ENCODE assay signal across 6 cellular contexts in genomic region chr22:20131856-20132685, GRCh38. TPM values are rescaled to one million over a fixed set of nuclear protein-coding genes. Genes with fewer than 3 reads are reported as not detected.
DNase-seq lines count a peak whose midpoint lies in the region; ATAC-seq and TF ChIP-seq lines count a peak whose summit lies in the region.

No MANE protein-coding gene starts in this region.

- WGBS in heart right ventricle, 2 donors: 1 to 2% methylated on average over 57 to 73 of the region's 73 CpGs
- WGBS in tibial nerve, 2 donors: 0% methylated on average over 18 to 35 of the region's 73 CpGs

- H3K4me3 ChIP-seq in SK-N-MC (peak overlapping the region; percentile 76), heart right ventricle (peak overlapping the region; percentile 82 to 99 (median 94)), tibial nerve (peak overlapping the region; percentile 80 to 99 (median 90))

- H3K9ac ChIP-seq in SK-N-MC (ENCODE audit: insufficient read length): peak overlapping the region; percentile 57

- DNase-seq in SK-N-MC (ENCODE audit: low read depth, low spot score) (no peak), heart right ventricle (peak; percentile 38 to 46), tibial nerve (ENCODE audit: low spot score in 2 of 2) (no peak), A172 (ENCODE audit: low spot score) (no peak), NCI-H526 treated with DMSO at 0.1 percent for 48 hours (lab: John Stamatoyannopoulos, UW) (no peak)

- TF ChIP-seq CTCF in heart right ventricle (IDR thresholded peaks at IDR 0.05) (no peak), tibial nerve (IDR thresholded peaks at IDR 0.05) (no peak)

- H3K9me3 ChIP-seq in SK-N-MC (ENCODE audit: low read depth, low read length) (no peaks in the 10 kb centered on the region), heart right ventricle (no peaks in the 10 kb centered on the region), tibial nerve (no peaks in the 10 kb centered on the region)

- H3K36me3 ChIP-seq in SK-N-MC (ENCODE audit: insufficient read depth, low read length): peaks cover 10% of the 10 kb centered on the region; the same call in 1 of the 2 replicates
- H3K36me3 ChIP-seq in heart right ventricle: peaks cover 0 to 11% (median 5%) of the 10 kb centered on the region in 9 donors
- H3K36me3 ChIP-seq in tibial nerve: peaks cover 0 to 11% (median 0%) of the 10 kb centered on the region in 3 donors

- H3K27me3 ChIP-seq in heart right ventricle (no peaks in the 10 kb centered on the region), tibial nerve (no peaks in the 10 kb centered on the region)

- no peak for TF ChIP-seq EP300 in tibial nerve (IDR thresholded peaks at IDR 0.05)

- H3K4me1 ChIP-seq in heart right ventricle (peaks cover 45 to 69% (median 57%) of the 10 kb centered on the region in 9 donors), tibial nerve (peaks cover 0 to 64% (median 42%) of the 10 kb centered on the region in 4 donors)

- H3K27ac ChIP-seq in SK-N-MC: no peak overlapping the region
- peak overlapping the region; percentile 28 to 100 (median 76) for H3K27ac ChIP-seq in heart right ventricle
- peak overlapping the region; percentile 66 to 94 (median 80) for H3K27ac ChIP-seq in tibial nerve

- no peak for TF ChIP-seq POLR2A in tibial nerve (IDR thresholded peaks at IDR 0.05)

- intact Hi-C loops in heart right ventricle (cut with DNase I): loop anchor here in 1 of 10 donors (10.0 kb wide), 1 partner anchor 167 kb away; no protein-coding TSS in a partner anchor

- peak; percentile 5 for ATAC-seq in GM18867 (IDR thresholded peaks at IDR 0.05; ENCODE audit: unreplicated experiment)
- peak in 2 of 8 donors; percentile 5 to 6 for ATAC-seq in heart right ventricle

RNA-seq across cellular contexts. Expression of gene ZDHHC8, which starts 0.5 kb away (rescaled TPM):
- total RNA-seq in heart right ventricle: 10 to 100 TPM; 32.5 to 51.7 (median 37.5) TPM
- 10 to 100 TPM; 23.2 to 39.4 TPM for polyA plus RNA-seq in heart right ventricle
- total RNA-seq in tibial nerve: 10 to 100 TPM; 40.6 to 53.7 (median 47.4) TPM
- total RNA-seq in A172 (2014; rRNA removed; shearing (Covaris generic)): 4.3 and 8.6 TPM in 2 replicates

RNA-seq across cellular contexts. Expression of gene TRMT2A, which starts 15.0 kb away (rescaled TPM):
- 10 to 100 TPM; 18.4 to 29.6 (median 25.8) TPM for total RNA-seq in heart right ventricle
- 10 to 100 TPM; 24.6 to 58.2 TPM for polyA plus RNA-seq in heart right ventricle
- 100 to 1,000 TPM in 1 of 4 donors, 10 to 100 TPM in 3; 39.0 to 139 (median 55.9) TPM for total RNA-seq in tibial nerve
- total RNA-seq in A172 (2014; rRNA removed; shearing (Covaris generic)): 30.8 and 31.1 TPM in 2 replicates

RNA-seq across cellular contexts. Expression of gene RANBP1, which starts 16.2 kb away (rescaled TPM):
- total RNA-seq in heart right ventricle: 10 to 100 TPM; 31.8 to 55.8 (median 38.1) TPM
- 10 to 100 TPM; 39.4 to 71.7 TPM for polyA plus RNA-seq in heart right ventricle
- 100 to 1,000 TPM; 135 to 238 (median 176) TPM for total RNA-seq in tibial nerve
- total RNA-seq in A172 (2014; rRNA removed; shearing (Covaris generic)): 430 and 525 TPM in 2 replicates

RNA-seq across cellular contexts. Expression of gene CCDC188, which starts 18.8 kb away (rescaled TPM):
- 1 to 10 TPM in 1 of 10 donors, under 1 TPM in 6, not detected in 3; 0.15 to 1.1 (median 0.50) TPM for total RNA-seq in heart right ventricle
- polyA plus RNA-seq in heart right ventricle: 1 to 10 TPM in 1 of 2 donors, under 1 TPM in 1; 0.51 to 2.3 TPM
- 10 to 100 TPM in 1 of 4 donors, 1 to 10 TPM in 3; 1.5 to 12.4 (median 6.6) TPM for total RNA-seq in tibial nerve
- total RNA-seq in A172 (2014; rRNA removed; shearing (Covaris generic)): not detected in 2 replicates

RNA-seq across cellular contexts. Expression of gene DGCR8, which starts 52.0 kb away (rescaled TPM):
- total RNA-seq in heart right ventricle (10 to 100 TPM; 11.4 to 20.0 (median 14.0) TPM), tibial nerve (10 to 100 TPM; 23.0 to 35.1 (median 26.0) TPM)
- polyA plus RNA-seq in heart right ventricle: 10 to 100 TPM in 1 of 2 donors, 1 to 10 TPM in 1; 8.3 to 26.3 TPM
- 16.2 and 20.1 TPM in 2 replicates for total RNA-seq in A172 (2014; rRNA removed; shearing (Covaris generic))

Comparison
In these comparisons a context has a peak if more than half of its experiments do, and no peak if none do; other contexts are left out.
1. DNase-seq: peak in heart right ventricle (2 of 2); none in SK-N-MC (single experiment), tibial nerve (0 of 2), A172 (single experiment) and NCI-H526 treated with DMSO at 0.1 percent for 48 hours (single experiment).
2. Peak in every context shown above with its lines, with median percentiles within 50 percentile points of each other: H3K4me3 ChIP-seq.